Comparison of ENCODE assay signal across 8 cellular contexts in the genomic region with DNA sequence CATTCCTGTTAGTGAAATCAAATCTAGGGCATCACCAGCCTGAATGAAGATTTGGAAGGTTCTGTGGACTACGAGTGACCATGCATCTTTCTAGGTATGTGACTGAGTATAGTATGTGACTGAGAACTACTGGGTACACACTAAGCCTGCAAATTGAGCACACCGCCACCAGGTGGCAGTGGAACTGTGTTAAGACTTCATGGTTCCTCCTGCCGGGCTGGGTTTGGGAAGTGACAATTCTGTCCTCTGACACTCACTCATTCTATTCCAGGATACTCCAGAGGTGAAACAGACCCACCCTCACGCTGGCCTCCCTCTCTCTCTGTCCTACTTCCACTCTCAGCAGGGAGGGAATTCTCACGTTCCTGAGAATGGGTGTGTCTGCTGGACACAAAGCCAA.
DNase-seq lines count a peak whose midpoint lies in the region; ATAC-seq and TF ChIP-seq lines count a peak whose summit lies in the region.

No MANE protein-coding gene starts in this region.

- POLR2A ChIA-PET in AG04450 (lab: Yijun Ruan, JAX), result no interaction called here

- no peak for DNase-seq in AG04450 (ENCODE audit: low read depth, low spot score)
- peak; percentile 66 for DNase-seq in RPMI7951 (ENCODE audit: low read depth)
- DNase-seq in erythroblast (lab: John Stamatoyannopoulos, UW), result peak; percentile 82 to 86
- peak; percentile 29 to 38 for DNase-seq in stimulated activated CD8-positive, alpha-beta memory T cell treated with anti-CD3 and anti-CD28 coated beads, Interleukin-2, amount 100 ng/mL, for 48 hours (ENCODE audit: low read depth in 2 of 2)
- DNase-seq in adrenal gland, result no peak
- no peak for DNase-seq in vagina (ENCODE audit: extremely low spot score in 2 of 2)
- no peak for DNase-seq in Ammon's horn (ENCODE audit: low spot score)

- peak; percentile 24; the same call in 1 of the 2 replicates for TF ChIP-seq CTCF in AG04450 (IDR thresholded peaks at IDR 0.05; ENCODE audit: low read depth, low read length)
- peak in 1 of 6 experiments; percentile 22 for TF ChIP-seq CTCF in adrenal gland (IDR thresholded peaks at IDR 0.05)
- TF ChIP-seq CTCF in vagina (IDR thresholded peaks at IDR 0.05), result no peak

- H3K4me1 ChIP-seq in adrenal gland (replicated peaks in 1 of 2) (no peaks in the 10 kb centered on the region), vagina (no peaks in the 10 kb centered on the region)

- H3K36me3 ChIP-seq in adrenal gland (replicated peaks in 1 of 2) (no peaks in the 10 kb centered on the region), vagina (no peaks in the 10 kb centered on the region)

- H3K27me3 ChIP-seq in AG04450 (ENCODE audit: control insufficient read depth, insufficient read depth, low read length), result no peaks in the 10 kb centered on the region
- H3K27me3 ChIP-seq in adrenal gland, result no peaks in the 10 kb centered on the region
- H3K27me3 ChIP-seq in vagina, result no peaks in the 10 kb centered on the region

- no peak overlapping the region for H3K27ac ChIP-seq in AG04450 (ENCODE audit: low read depth, low read length)
- no peak overlapping the region for H3K27ac ChIP-seq in adrenal gland
- no peak overlapping the region for H3K27ac ChIP-seq in vagina

- H3K9me3 ChIP-seq in AG04450 (ENCODE audit: control insufficient read depth, insufficient read depth, low read length) (peaks cover 9% of the 10 kb centered on the region), adrenal gland (replicated peaks in 1 of 3) (no peaks in the 10 kb centered on the region), vagina (no peaks in the 10 kb centered on the region)

- ATAC-seq in GM21390 (IDR thresholded peaks at IDR 0.05; ENCODE audit: unreplicated experiment), result peak; percentile 49

- no peak overlapping the region for H3K4me3 ChIP-seq in AG04450 (ENCODE audit: low read depth, low read length)
- no peak overlapping the region for H3K4me3 ChIP-seq in adrenal gland
- H3K4me3 ChIP-seq in vagina, result no peak overlapping the region

- intact Hi-C loops in adrenal gland (cut with DNase I), result no loop called here
- intact Hi-C loops in vagina (cut with DNase I), result no loop called here

- CTCF ChIA-PET in AG04450 (lab: Charles Lee), result interaction anchor here (0.6 kb wide), 1 partner anchor 132 kb away, joined by 3 read pairs; no protein-coding TSS in a partner anchor

- TF ChIP-seq POLR2A in erythroblast (IDR thresholded peaks at IDR 0.05; ENCODE audit: low read length), result no peak
- no peak for TF ChIP-seq POLR2A in adrenal gland (IDR thresholded peaks at IDR 0.05)
- no peak for TF ChIP-seq POLR2A in vagina (IDR thresholded peaks at IDR 0.05)

- WGBS in adrenal gland, 4 donors, result 40 to 52% (median 43%) methylated on average over 3 to 5 of the region's 5 CpGs

Comparison
In these comparisons a context has a peak if more than half of its experiments do, and no peak if none do; other contexts are left out.
1. DNase-seq: peak in RPMI7951 (single experiment), erythroblast (2 of 2) and stimulated activated CD8-positive, alpha-beta memory T cell treated with anti-CD3 and anti-CD28 coated beads, Interleukin-2, amount 100 ng/mL, for 48 hours (2 of 2); none in AG04450 (single experiment), adrenal gland (0 of 7), vagina (0 of 2) and Ammon's horn (single experiment).